17 cellular contexts compared by ENCODE assay signal in genomic region chr16:70652322-70652721, GRCh38. TPM values are rescaled to one million over a fixed set of nuclear protein-coding genes. Genes with fewer than 3 reads are reported as not detected.
DNase-seq lines count a peak whose midpoint lies in the region; TF ChIP-seq lines count a peak whose summit lies in the region.
"Had no signal": no experiment of that assay in that cellular context is flagged by ENCODE, and none has a peak within 500 bp of the region (broad histone marks: within the 10 kb centered on the region; RNA-seq: fewer than 3 reads in every experiment).

No MANE protein-coding gene starts in this region.

- no peaks in the 10 kb centered on the region for H3K9me3 ChIP-seq in Caco-2
- H3K9me3 ChIP-seq: BLaER1 had no signal

- DNase-seq in DMS53 (lab: John Stamatoyannopoulos, UW) (peak; percentile 14), DMS53 treated with DMSO at 0.1 percent for 48 hours (lab: John Stamatoyannopoulos, UW; ENCODE audit: unreplicated experiment) (no peak), iris pigment epithelial cell (ENCODE audit: low read depth) (peak; percentile 12), renal cortical epithelial cell (ENCODE audit: low read depth) (peak; percentile 76), NCI-H2196 treated with DMSO at 0.1 percent for 48 hours (lab: John Stamatoyannopoulos, UW; ENCODE audit: unreplicated experiment) (no peak), Caco-2 (no peak)
- DNase-seq in activated CD8-positive, alpha-beta memory T cell treated with anti-CD3 and anti-CD28 coated beads, Interleukin-2, amount 50 U/mL, for 4 hours: no peak
- DNase-seq: CD8-positive, alpha-beta T cell; NCI-H1436; NCI-H2029; NCI-H2171; NCI-H748 treated with DMSO at 0.1 percent for 48 hours; PC-9 had no signal

- CTCF ChIA-PET in Caco-2 (lab: Charles Lee): interaction anchor here (1.9 kb wide), 1 partner anchor 38 kb away, joined by 6 read pairs; no protein-coding TSS in a partner anchor

- H3K36me3 Mint-ChIP-seq in brain (no peaks in the 10 kb centered on the region), Caco-2 (ENCODE audit: insufficient read depth, unreplicated experiment) (no peaks in the 10 kb centered on the region)
- H3K36me3 Mint-ChIP-seq: CD8-positive, alpha-beta T cell had no signal

- H3K9me3 Mint-ChIP-seq in brain: peaks cover 0 to 21% (median 10%) of the 10 kb centered on the region in 5 experiments
- H3K9me3 Mint-ChIP-seq in Caco-2 (ENCODE audit: unreplicated experiment): no peaks in the 10 kb centered on the region
- H3K9me3 Mint-ChIP-seq: CD8-positive, alpha-beta T cell had no signal

- TF ChIP-seq CTCF in brain (conservative IDR thresholded peaks at IDR 0.05) (no peak), Caco-2 (IDR thresholded peaks at IDR 0.05; ENCODE audit: insufficient read depth in 1 of 2, low read depth in 1 of 2, low read length in 1 of 2, severe bottlenecking in 1 of 2, unreplicated experiment in 1 of 2) (no peak)

- no peaks in the 10 kb centered on the region for H3K27me3 ChIP-seq in Caco-2 (replicated peaks; ENCODE audit: control insufficient read depth, insufficient read depth, low read length)
- H3K27me3 ChIP-seq: BLaER1 had no signal

- H3K4me3 Mint-ChIP-seq in brain (no peak overlapping the region), Caco-2 (ENCODE audit: unreplicated experiment) (no peak overlapping the region)
- H3K4me3 Mint-ChIP-seq: CD8-positive, alpha-beta T cell had no signal

- BruUV-seq in Caco-2 (replicated peaks; lab: Mats Ljungman, UMichigan): no TSS peak

- no peaks in the 10 kb centered on the region for H3K27me3 Mint-ChIP-seq in brain
- H3K27me3 Mint-ChIP-seq in Caco-2 (ENCODE audit: insufficient read depth, unreplicated experiment): no peaks in the 10 kb centered on the region

- no peak overlapping the region for H3K4me3 ChIP-seq in Caco-2 (ENCODE audit: low read depth, low read length)
- H3K4me3 ChIP-seq: BLaER1, PC-9 had no signal

- intact Hi-C loops in Caco-2 (cut with micrococcal nuclease; ENCODE audit: unreplicated experiment): loop anchor here (2.0 to 5.0 kb wide), 2 partner anchors 144 to 270 kb away; no protein-coding TSS in a partner anchor

- H3K27ac Mint-ChIP-seq in brain: peak overlapping the region in 3 of 5 experiments; percentile 14 to 48 (median 30)
- H3K27ac Mint-ChIP-seq in Caco-2 (ENCODE audit: unreplicated experiment): no peak overlapping the region
- H3K27ac Mint-ChIP-seq: CD8-positive, alpha-beta T cell had no signal

- POLR2A ChIA-PET in Caco-2 (lab: Charles Lee): no interaction called here

- H3K36me3 ChIP-seq in Caco-2 (ENCODE audit: control insufficient read depth, insufficient read depth, low read length): no peaks in the 10 kb centered on the region
- H3K36me3 ChIP-seq: BLaER1 had no signal

- no peaks in the 10 kb centered on the region for H3K4me1 ChIP-seq in Caco-2

- H3K4me1 Mint-ChIP-seq in brain (peaks cover 21% of the 10 kb centered on the region), Caco-2 (ENCODE audit: low read depth, unreplicated experiment) (peaks cover 12% of the 10 kb centered on the region)

RNA-seq across cellular contexts. Expression of gene IL34, which starts 6.0 kb away (rescaled TPM):
- polyA plus RNA-seq in brain (ENCODE audit: insufficient read depth, low read depth, low replicate concordance): 6.7 TPM
- 0.60 and 0.69 TPM in 2 replicates for total RNA-seq in renal cortical epithelial cell
- total RNA-seq in Caco-2 (2022): 0.49 and 0.50 TPM in 2 replicates
- total RNA-seq: H4, NCI-H460, PC-9 had no signal

RNA-seq across cellular contexts. Expression of gene MTSS2, which starts 33.5 kb away (rescaled TPM):
- polyA plus RNA-seq in brain (ENCODE audit: insufficient read depth, low read depth, low replicate concordance): 231 TPM
- total RNA-seq in renal cortical epithelial cell (9.7 and 33.2 TPM in 2 replicates), Caco-2 (2022) (45.5 and 64.1 TPM in 2 replicates)

Comparison
In these comparisons a context has a peak if more than half of its experiments do, and no peak if none do; other contexts are left out.
1. DNase-seq: peak in DMS53 (single experiment), iris pigment epithelial cell (single experiment) and renal cortical epithelial cell (single experiment); none in DMS53 treated with DMSO at 0.1 percent for 48 hours (single experiment), NCI-H2196 treated with DMSO at 0.1 percent for 48 hours (single experiment), activated CD8-positive, alpha-beta memory T cell treated with anti-CD3 and anti-CD28 coated beads, Interleukin-2, amount 50 U/mL, for 4 hours (single experiment) and Caco-2 (0 of 2).